Comparison of ENCODE assay signal across 8 cellular contexts in genomic region chr9:133146746-133147411, GRCh38. TPM values are rescaled to one million over a fixed set of nuclear protein-coding genes. Genes with fewer than 3 reads are reported as not detected.
A peak's percentile ranks its signal among the peaks of the same experiment; 100 is the strongest.
DNase-seq lines count a peak whose midpoint lies in the region; ATAC-seq and TF ChIP-seq lines count a peak whose summit lies in the region.

No MANE protein-coding gene starts in this region.

- ATAC-seq in activated T-cell treated with anti-CD3 and anti-CD28 coated beads, Interleukin-2, amount 50 U/mL, for 4 hours = no peak
- no peak for ATAC-seq in lower lobe of right lung
- no peak for ATAC-seq in GM18861 (IDR thresholded peaks at IDR 0.05; ENCODE audit: unreplicated experiment)

- no peaks in the 10 kb centered on the region for H3K36me3 Mint-ChIP-seq in activated T-cell treated with anti-CD3 and anti-CD28 coated beads, Interleukin-2, amount 50 U/mL, for 4 hours (ENCODE audit: insufficient read depth)
- H3K36me3 Mint-ChIP-seq in activated T-helper 2 cell treated with anti-CD3 and anti-CD28 coated beads, Interferon-gamma antibody, Interleukin-2, Interleukin-4, amounts not matched to agents 10 μg/mL and 5 μg/mL and 100 μg/mL, durations not matched to agents 14 hours and 24 hours and 36 hours (ENCODE audit: low read depth) = peaks cover 19% of the 10 kb centered on the region

- H3K4me3 ChIP-seq in lower lobe of right lung (peak overlapping the region; percentile 77), thyroid gland (replicated peaks in 1 of 3) (no peak overlapping the region)

- H3K27me3 ChIP-seq in lower lobe of right lung (ENCODE audit: low read depth) (no peaks in the 10 kb centered on the region), thyroid gland (no peaks in the 10 kb centered on the region)

- no peak for DNase-seq in activated T-cell treated with anti-CD3 and anti-CD28 coated beads, Interleukin-2, amount 50 U/mL, for 4 hours
- DNase-seq in activated T-cell treated with anti-CD3 and anti-CD28 coated beads, Interleukin-2, amount 50 U/mL, for 48 hours = no peak
- DNase-seq in activated T-helper 2 cell treated with anti-CD3 and anti-CD28 coated beads, Interferon-gamma antibody, Interleukin-2, Interleukin-4, amounts not matched to agents 10 μg/mL and 5 μg/mL and 100 μg/mL, durations not matched to agents 14 hours and 24 hours and 36 hours (ENCODE audit: low spot score) = no peak
- no peak for DNase-seq in lower lobe of right lung
- no peak for DNase-seq in thyroid gland
- no peak for DNase-seq in EL
- no peak for DNase-seq in NCI-H2171 treated with DMSO at 0.1 percent for 48 hours (lab: John Stamatoyannopoulos, UW)

- H3K4me3 Mint-ChIP-seq in activated T-cell treated with anti-CD3 and anti-CD28 coated beads, Interleukin-2, amount 50 U/mL, for 4 hours = peak overlapping the region; percentile 90
- peak overlapping the region; percentile 89 for H3K4me3 Mint-ChIP-seq in activated T-helper 2 cell treated with anti-CD3 and anti-CD28 coated beads, Interferon-gamma antibody, Interleukin-2, Interleukin-4, amounts not matched to agents 10 μg/mL and 5 μg/mL and 100 μg/mL, durations not matched to agents 14 hours and 24 hours and 36 hours (ENCODE audit: low read depth)

- H3K4me1 Mint-ChIP-seq in activated T-cell treated with anti-CD3 and anti-CD28 coated beads, Interleukin-2, amount 50 U/mL, for 4 hours (ENCODE audit: low read depth) = peaks cover 59% of the 10 kb centered on the region
- peaks cover 39% of the 10 kb centered on the region for H3K4me1 Mint-ChIP-seq in activated T-helper 2 cell treated with anti-CD3 and anti-CD28 coated beads, Interferon-gamma antibody, Interleukin-2, Interleukin-4, amounts not matched to agents 10 μg/mL and 5 μg/mL and 100 μg/mL, durations not matched to agents 14 hours and 24 hours and 36 hours (ENCODE audit: low read depth)

- WGBS in thyroid gland, 2 donors = 68 to 70% methylated on average over 7 of the region's 7 CpGs

- H3K27me3 Mint-ChIP-seq in activated T-cell treated with anti-CD3 and anti-CD28 coated beads, Interleukin-2, amount 50 U/mL, for 4 hours (ENCODE audit: low read depth) = no peaks in the 10 kb centered on the region
- no peaks in the 10 kb centered on the region for H3K27me3 Mint-ChIP-seq in activated T-helper 2 cell treated with anti-CD3 and anti-CD28 coated beads, Interferon-gamma antibody, Interleukin-2, Interleukin-4, amounts not matched to agents 10 μg/mL and 5 μg/mL and 100 μg/mL, durations not matched to agents 14 hours and 24 hours and 36 hours (ENCODE audit: low read depth)

- TF ChIP-seq CTCF in lower lobe of right lung (IDR thresholded peaks at IDR 0.05) = no peak
- no peak for TF ChIP-seq CTCF in thyroid gland (IDR thresholded peaks at IDR 0.05)

- no peaks in the 10 kb centered on the region for H3K36me3 ChIP-seq in lower lobe of right lung
- no peaks in the 10 kb centered on the region for H3K36me3 ChIP-seq in thyroid gland

- peak overlapping the region; percentile 92 for H3K27ac Mint-ChIP-seq in activated T-helper 2 cell treated with anti-CD3 and anti-CD28 coated beads, Interferon-gamma antibody, Interleukin-2, Interleukin-4, amounts not matched to agents 10 μg/mL and 5 μg/mL and 100 μg/mL, durations not matched to agents 14 hours and 24 hours and 36 hours

- H3K9me3 ChIP-seq in lower lobe of right lung (no peaks in the 10 kb centered on the region), thyroid gland (no peaks in the 10 kb centered on the region)

- no peak for TF ChIP-seq POLR2A in thyroid gland (IDR thresholded peaks at IDR 0.05)

- H3K4me1 ChIP-seq in lower lobe of right lung (peaks cover 53% of the 10 kb centered on the region), thyroid gland (peaks cover 30 to 56% of the 10 kb centered on the region in 2 donors)

- intact Hi-C loops in activated T-helper 2 cell treated with anti-CD3 and anti-CD28 coated beads, Interferon-gamma antibody, Interleukin-2, Interleukin-4, amounts not matched to agents 10 μg/mL and 5 μg/mL and 100 μg/mL, durations not matched to agents 14 hours and 24 hours and 36 hours (cut with micrococcal nuclease) = loop anchor here (5.0 to 10.0 kb wide), 2 partner anchors 100 to 228 kb away; partner anchors contain the start of genes STKLD1 and SURF4
- intact Hi-C loops in lower lobe of right lung (cut with DNase I) (loop anchor here (5.0 kb wide), 1 partner anchor 45 kb away; no protein-coding TSS in a partner anchor), thyroid gland (cut with DNase I) (loop anchor here (1.0 to 10.0 kb wide), 2 partner anchors 44 to 102 kb away; no protein-coding TSS in a partner anchor)

- H3K9me3 Mint-ChIP-seq in activated T-cell treated with anti-CD3 and anti-CD28 coated beads, Interleukin-2, amount 50 U/mL, for 4 hours = no peaks in the 10 kb centered on the region
- H3K9me3 Mint-ChIP-seq in activated T-helper 2 cell treated with anti-CD3 and anti-CD28 coated beads, Interferon-gamma antibody, Interleukin-2, Interleukin-4, amounts not matched to agents 10 μg/mL and 5 μg/mL and 100 μg/mL, durations not matched to agents 14 hours and 24 hours and 36 hours = no peaks in the 10 kb centered on the region

- H3K27ac ChIP-seq in lower lobe of right lung (peak overlapping the region; percentile 90), thyroid gland (peak overlapping the region in 2 of 3 donors; percentile 80 to 87)

RNA-seq across cellular contexts. Expression of gene GBGT1, which starts 16.8 kb away (rescaled TPM):
- total RNA-seq in activated T-cell treated with anti-CD3 and anti-CD28 coated beads, Interleukin-2, amount 50 U/mL, for 4 hours = 1 to 10 TPM; 3.0 to 3.3 (median 3.2) TPM
- total RNA-seq in activated T-helper 2 cell treated with anti-CD3 and anti-CD28 coated beads, Interferon-gamma antibody, Interleukin-2, Interleukin-4, amounts not matched to agents 10 μg/mL and 5 μg/mL and 100 μg/mL, durations not matched to agents 14 hours and 24 hours and 36 hours = 6.8 and 7.4 TPM in 2 replicates
- total RNA-seq in lower lobe of right lung = 38.5 TPM
- total RNA-seq in thyroid gland = 10 to 100 TPM; 21.4 to 45.0 (median 25.1) TPM

RNA-seq across cellular contexts. Expression of gene RALGDS, which starts 25.8 kb away (rescaled TPM):
- total RNA-seq in activated T-cell treated with anti-CD3 and anti-CD28 coated beads, Interleukin-2, amount 50 U/mL, for 4 hours = 10 to 100 TPM; 43.2 to 46.7 (median 45.2) TPM
- total RNA-seq in activated T-helper 2 cell treated with anti-CD3 and anti-CD28 coated beads, Interferon-gamma antibody, Interleukin-2, Interleukin-4, amounts not matched to agents 10 μg/mL and 5 μg/mL and 100 μg/mL, durations not matched to agents 14 hours and 24 hours and 36 hours = 78.8 and 85.8 TPM in 2 replicates
- total RNA-seq in lower lobe of right lung = 71.1 TPM
- 10 to 100 TPM; 32.2 to 55.3 (median 43.5) TPM for total RNA-seq in thyroid gland
